ENCODE assay signal across 11 cellular contexts in genomic region chr12:11718768-11719253, GRCh38.
DNase-seq lines count a peak whose midpoint lies in the region; ATAC-seq lines count a peak whose summit lies in the region.
"Had no signal": no experiment of that assay in that cellular context is flagged by ENCODE, and none has a peak within 500 bp of the region (broad histone marks: within the 10 kb centered on the region; RNA-seq: fewer than 3 reads in every experiment).

No MANE protein-coding gene starts in this region.

- H3K4me1 ChIP-seq in muscle layer of colon (ENCODE audit: insufficient read depth, low read length), result peaks cover 43% of the 10 kb centered on the region

- peak overlapping the region; percentile 60 for H3K27ac Mint-ChIP-seq in dendritic cell treated with granulocyte-macrophage colony-stimulating factor and Interleukin-4, amounts not matched to agents 40 ng/mL and 50 ng/mL, for 4 days
- H3K27ac Mint-ChIP-seq in natural killer cell treated with Interleukin-12 subunit alpha and Interleukin-12 subunit beta and Interleukin-15 and Interleukin-18, amount 100 ng/mL, for 72 hours, result peak overlapping the region in 1 of 2 donors; percentile 14

- peak; percentile 62 for DNase-seq in AG20443 (ENCODE audit: low spot score)
- no peak for DNase-seq in NCI-H510A (lab: John Stamatoyannopoulos, UW)
- no peak for DNase-seq in natural killer cell treated with Interleukin-12 subunit alpha and Interleukin-12 subunit beta and Interleukin-15 and Interleukin-18, amount 100 ng/mL, for 72 hours (ENCODE audit: low spot score)
- no peak for DNase-seq in activated CD4-positive, alpha-beta T cell treated with anti-CD3 and anti-CD28 coated beads for 48 hours
- DNase-seq: midbrain, NCI-H524 had no signal

- peak overlapping the region in 1 of 2 donors; percentile 15 for H3K4me3 ChIP-seq in muscle layer of colon (ENCODE audit: low read depth in 1 of 2, low read length in 2 of 2)

- H3K9me3 ChIP-seq in KOPT-K1 (ENCODE audit: insufficient read depth, low read length, poor library complexity, severe bottlenecking) (no peaks in the 10 kb centered on the region), muscle layer of colon (ENCODE audit: low read length) (no peaks in the 10 kb centered on the region)

- no peaks in the 10 kb centered on the region for H3K9me3 Mint-ChIP-seq in dendritic cell treated with granulocyte-macrophage colony-stimulating factor and Interleukin-4, amounts not matched to agents 40 ng/mL and 50 ng/mL, for 4 days
- H3K9me3 Mint-ChIP-seq in natural killer cell treated with Interleukin-12 subunit alpha and Interleukin-12 subunit beta and Interleukin-15 and Interleukin-18, amount 100 ng/mL, for 72 hours, result no peaks in the 10 kb centered on the region
- H3K9me3 Mint-ChIP-seq: central memory CD8-positive, alpha-beta T cell had no signal

- no peaks in the 10 kb centered on the region for H3K27me3 ChIP-seq in muscle layer of colon (ENCODE audit: control insufficient read depth in 1 of 2, insufficient read depth in 2 of 2, low read length in 2 of 2)

- peak overlapping the region; percentile 30 for H3K27ac ChIP-seq in KOPT-K1 (ENCODE audit: low read depth, low read length, poor library complexity, severe bottlenecking)
- H3K27ac ChIP-seq in muscle layer of colon (ENCODE audit: low read depth, low read length), result peak overlapping the region; percentile 90

- ATAC-seq in GM21381 (IDR thresholded peaks at IDR 0.05; ENCODE audit: unreplicated experiment), result no peak
- ATAC-seq in natural killer cell treated with Interleukin-12 subunit alpha and Interleukin-12 subunit beta and Interleukin-15 and Interleukin-18, amount 100 ng/mL, for 72 hours, result no peak

- peaks cover 80% of the 10 kb centered on the region for H3K4me1 Mint-ChIP-seq in dendritic cell treated with granulocyte-macrophage colony-stimulating factor and Interleukin-4, amounts not matched to agents 40 ng/mL and 50 ng/mL, for 4 days (ENCODE audit: low read depth)
- peaks cover 40 to 42% of the 10 kb centered on the region in 2 donors for H3K4me1 Mint-ChIP-seq in natural killer cell treated with Interleukin-12 subunit alpha and Interleukin-12 subunit beta and Interleukin-15 and Interleukin-18, amount 100 ng/mL, for 72 hours (ENCODE audit: low read depth in 2 of 2)

- peaks cover 96% of the 10 kb centered on the region for H3K36me3 Mint-ChIP-seq in dendritic cell treated with granulocyte-macrophage colony-stimulating factor and Interleukin-4, amounts not matched to agents 40 ng/mL and 50 ng/mL, for 4 days (ENCODE audit: low read depth)
- no peaks in the 10 kb centered on the region for H3K36me3 Mint-ChIP-seq in natural killer cell treated with Interleukin-12 subunit alpha and Interleukin-12 subunit beta and Interleukin-15 and Interleukin-18, amount 100 ng/mL, for 72 hours

- H3K4me3 Mint-ChIP-seq in dendritic cell treated with granulocyte-macrophage colony-stimulating factor and Interleukin-4, amounts not matched to agents 40 ng/mL and 50 ng/mL, for 4 days, result no peak overlapping the region
- H3K4me3 Mint-ChIP-seq in natural killer cell treated with Interleukin-12 subunit alpha and Interleukin-12 subunit beta and Interleukin-15 and Interleukin-18, amount 100 ng/mL, for 72 hours, result no peak overlapping the region
- H3K4me3 Mint-ChIP-seq: central memory CD8-positive, alpha-beta T cell had no signal

- peaks cover 6% of the 10 kb centered on the region; the same call in 1 of the 2 replicates for H3K36me3 ChIP-seq in KOPT-K1 (ENCODE audit: insufficient read depth, low read length)
- no peaks in the 10 kb centered on the region for H3K36me3 ChIP-seq in muscle layer of colon (ENCODE audit: insufficient read depth, low read length)

- no peaks in the 10 kb centered on the region for H3K27me3 Mint-ChIP-seq in dendritic cell treated with granulocyte-macrophage colony-stimulating factor and Interleukin-4, amounts not matched to agents 40 ng/mL and 50 ng/mL, for 4 days
- no peaks in the 10 kb centered on the region for H3K27me3 Mint-ChIP-seq in natural killer cell treated with Interleukin-12 subunit alpha and Interleukin-12 subunit beta and Interleukin-15 and Interleukin-18, amount 100 ng/mL, for 72 hours
- H3K27me3 Mint-ChIP-seq: central memory CD8-positive, alpha-beta T cell had no signal

- intact Hi-C loops in dendritic cell treated with granulocyte-macrophage colony-stimulating factor and Interleukin-4, amounts not matched to agents 40 ng/mL and 50 ng/mL, for 4 days (cut with micrococcal nuclease), result no loop called here

- H3K9ac ChIP-seq in muscle layer of colon (ENCODE audit: low read length), result no peak overlapping the region
